ENCODE assay signal across 10 cellular contexts in the genomic region with DNA sequence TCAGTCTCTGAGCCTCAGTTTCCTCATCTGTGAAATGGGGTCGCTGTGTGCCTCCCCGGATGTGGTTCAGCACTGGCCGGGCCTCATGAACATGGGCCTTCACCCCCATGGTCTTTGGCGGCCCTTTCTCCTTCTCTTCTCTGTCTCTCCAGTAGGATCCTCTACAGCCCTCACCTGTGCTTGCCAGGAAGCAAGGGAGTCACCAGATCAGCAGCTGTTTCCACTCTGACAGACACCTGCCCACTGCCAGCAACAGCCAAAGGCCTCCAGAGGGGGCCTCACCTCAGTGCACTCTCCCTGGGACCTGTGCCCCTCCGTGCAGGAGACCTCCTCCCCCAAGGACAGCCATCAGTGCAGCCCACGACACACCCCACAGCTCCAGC.
DNase-seq lines count a peak whose midpoint lies in the region; ATAC-seq and TF ChIP-seq lines count a peak whose summit lies in the region.
"Had no signal": no experiment of that assay in that cellular context is flagged by ENCODE, and none has a peak within 500 bp of the region (broad histone marks: within the 10 kb centered on the region; RNA-seq: fewer than 3 reads in every experiment).

No MANE protein-coding gene starts in this region.

- H3K27ac Mint-ChIP-seq in activated naive CD4-positive, alpha-beta T cell treated with anti-CD3 and anti-CD28 coated beads for 36 hours = peak overlapping the region; percentile 50
- H3K27ac Mint-ChIP-seq in activated naive CD8-positive, alpha-beta T cell treated with anti-CD3 and anti-CD28 coated beads, Interleukin-2, amount 10 ng/mL, durations not matched to agents 7 days and 5 days = peak overlapping the region; percentile 90

- H3K4me1 ChIP-seq in stomach = peaks cover 0 to 8% (median 3%) of the 10 kb centered on the region in 4 donors

- H3K4me3 ChIP-seq in stomach = no peak overlapping the region

- TF ChIP-seq POLR2A in stomach (IDR thresholded peaks at IDR 0.05) = no peak

- 70 to 84% (median 76%) methylated on average over 5 to 6 of the region's 6 CpGs for WGBS in stomach, 5 donors

- no peak for TF ChIP-seq CTCF in stomach (IDR thresholded peaks at IDR 0.05)

- peak; percentile 8 for ATAC-seq in activated naive CD8-positive, alpha-beta T cell treated with anti-CD3 and anti-CD28 coated beads, Interleukin-2, amount 10 ng/mL, durations not matched to agents 7 days and 5 days (ENCODE audit: low read depth)
- ATAC-seq in HG03460 (IDR thresholded peaks at IDR 0.05; ENCODE audit: unreplicated experiment) (no peak), HG03442 (IDR thresholded peaks at IDR 0.05; ENCODE audit: unreplicated experiment) (no peak), GM21576 (IDR thresholded peaks at IDR 0.05; ENCODE audit: unreplicated experiment) (no peak)

- no peaks in the 10 kb centered on the region for H3K9me3 ChIP-seq in stomach

- intact Hi-C loops in activated naive CD4-positive, alpha-beta T cell treated with anti-CD3 and anti-CD28 coated beads for 36 hours (cut with micrococcal nuclease) = loop anchor here (1.0 to 5.0 kb wide), 2 partner anchors 22 to 64 kb away; no protein-coding TSS in a partner anchor
- intact Hi-C loops in stomach (cut with DNase I; ENCODE audit: low total_unique reads) = no loop called here

- peak overlapping the region; percentile 7 for H3K4me3 Mint-ChIP-seq in activated naive CD4-positive, alpha-beta T cell treated with anti-CD3 and anti-CD28 coated beads for 36 hours
- H3K4me3 Mint-ChIP-seq in activated naive CD8-positive, alpha-beta T cell treated with anti-CD3 and anti-CD28 coated beads, Interleukin-2, amount 10 ng/mL, durations not matched to agents 7 days and 5 days = peak overlapping the region; percentile 28

- H3K36me3 ChIP-seq in stomach = no peaks in the 10 kb centered on the region

- POLR2A ChIA-PET in activated naive CD8-positive, alpha-beta T cell treated with anti-CD3 and anti-CD28 coated beads, Interleukin-2, amount 10 ng/mL, durations not matched to agents 7 days and 5 days (lab: Charles Lee) = interaction anchor here (0.9 to 1.7 kb wide), 3 partner anchors 19 to 22 kb away, joined by 3 to 7 read pairs (median 3); no protein-coding TSS in a partner anchor

- peaks cover 44% of the 10 kb centered on the region for H3K4me1 Mint-ChIP-seq in activated naive CD4-positive, alpha-beta T cell treated with anti-CD3 and anti-CD28 coated beads for 36 hours (ENCODE audit: low read depth)
- H3K4me1 Mint-ChIP-seq in activated naive CD8-positive, alpha-beta T cell treated with anti-CD3 and anti-CD28 coated beads, Interleukin-2, amount 10 ng/mL, durations not matched to agents 7 days and 5 days = peaks cover 31% of the 10 kb centered on the region

- TF ChIP-seq EP300 in stomach (IDR thresholded peaks at IDR 0.05) = no peak

- H3K27me3 Mint-ChIP-seq in activated naive CD4-positive, alpha-beta T cell treated with anti-CD3 and anti-CD28 coated beads for 36 hours (ENCODE audit: low read depth) = no peaks in the 10 kb centered on the region
- peaks cover 2% of the 10 kb centered on the region for H3K27me3 Mint-ChIP-seq in activated naive CD8-positive, alpha-beta T cell treated with anti-CD3 and anti-CD28 coated beads, Interleukin-2, amount 10 ng/mL, durations not matched to agents 7 days and 5 days

- CTCF ChIA-PET in activated naive CD4-positive, alpha-beta T cell treated with anti-CD3 and anti-CD28 coated beads for 36 hours (lab: Charles Lee) = interaction anchor here (1.0 kb wide), 2 partner anchors 17 to 55 kb away, joined by 3 read pairs; no protein-coding TSS in a partner anchor

- peaks cover 3 to 62% (median 19%) of the 10 kb centered on the region in 3 donors for H3K27me3 ChIP-seq in stomach

- no peaks in the 10 kb centered on the region for H3K36me3 Mint-ChIP-seq in activated naive CD4-positive, alpha-beta T cell treated with anti-CD3 and anti-CD28 coated beads for 36 hours (ENCODE audit: low read depth)
- peaks cover 3% of the 10 kb centered on the region for H3K36me3 Mint-ChIP-seq in activated naive CD8-positive, alpha-beta T cell treated with anti-CD3 and anti-CD28 coated beads, Interleukin-2, amount 10 ng/mL, durations not matched to agents 7 days and 5 days

- H3K27ac ChIP-seq in stomach = no peak overlapping the region

- no peaks in the 10 kb centered on the region for H3K9me3 Mint-ChIP-seq in activated naive CD4-positive, alpha-beta T cell treated with anti-CD3 and anti-CD28 coated beads for 36 hours
- H3K9me3 Mint-ChIP-seq in activated naive CD8-positive, alpha-beta T cell treated with anti-CD3 and anti-CD28 coated beads, Interleukin-2, amount 10 ng/mL, durations not matched to agents 7 days and 5 days = no peaks in the 10 kb centered on the region

- peak; percentile 41 for DNase-seq in activated naive CD4-positive, alpha-beta T cell treated with anti-CD3 and anti-CD28 coated beads for 36 hours
- DNase-seq in activated naive CD4-positive, alpha-beta T cell treated with Interleukin-2 at 50 U/mL for 16 hours = no peak
- DNase-seq in NCI-H1092 treated with DMSO at 0.1 percent for 48 hours (lab: John Stamatoyannopoulos, UW) (peak; percentile 21), stomach (peak; percentile 17)
- peak; percentile 40 for DNase-seq in activated naive CD8-positive, alpha-beta T cell treated with anti-CD3 and anti-CD28 coated beads, Interleukin-2, amount 10 ng/mL, durations not matched to agents 7 days and 5 days
- DNase-seq: HCEC 1CT, OCI-M1 had no signal
